Comparison of ENCODE assay signal across 21 cellular contexts in genomic region chr6:39211183-39211582, GRCh38. TPM values are rescaled to one million over a fixed set of nuclear protein-coding genes. Genes with fewer than 3 reads are reported as not detected.
DNase-seq lines count a peak whose midpoint lies in the region; ATAC-seq, FAIRE-seq and TF ChIP-seq lines count a peak whose summit lies in the region.
"Had no signal": no experiment of that assay in that cellular context is flagged by ENCODE, and none has a peak within 500 bp of the region (broad histone marks: within the 10 kb centered on the region; RNA-seq: fewer than 3 reads in every experiment).

No MANE protein-coding gene starts in this region.

- H3K9me3 ChIP-seq in liver (ENCODE audit: control insufficient read depth in 4 of 4, low read length in 3 of 4), result no peaks in the 10 kb centered on the region
- no peaks in the 10 kb centered on the region for H3K9me3 ChIP-seq in HepG2 (ENCODE audit: low read length)
- no peaks in the 10 kb centered on the region for H3K9me3 ChIP-seq in H1 (ENCODE audit: insufficient read depth in 2 of 2, low read depth in 1 of 2, low read length in 1 of 2)
- H3K9me3 ChIP-seq: BE2C had no signal

- H3K4me3 ChIP-seq in liver (ENCODE audit: low read depth in 1 of 3, low read length in 3 of 3) (no peak overlapping the region), HepG2 (replicated peaks in 1 of 3; ENCODE audit: insufficient read depth in 1 of 3, low read depth in 2 of 3, low read length in 3 of 3) (no peak overlapping the region), H1 (ENCODE audit: extremely low read depth in 1 of 4, insufficient read depth in 2 of 4, low read depth in 3 of 4, low read length in 4 of 4) (no peak overlapping the region)
- H3K4me3 ChIP-seq: K562 had no signal

- DNase-seq in HepG2 (ENCODE audit: low spot score) (no peak), H1 (ENCODE audit: low read depth in 1 of 2, low spot score in 2 of 2) (no peak), type B pancreatic cell (ENCODE audit: extremely low spot score, unreplicated experiment) (no peak), head of caudate nucleus (no peak), CD1c-positive myeloid dendritic cell (ENCODE audit: extremely low spot score) (no peak)
- DNase-seq in activated CD8-positive, alpha-beta memory T cell treated with anti-CD3 and anti-CD28 coated beads for 24 hours, result no peak
- DNase-seq: BE2C; CD8-positive, alpha-beta T cell; NCI-H1105 treated with DMSO at 0.1 percent for 48 hours; NCI-H1694 treated with DMSO at 0.1 percent for 48 hours; NCI-H2107; NCI-H510A treated with DMSO at 0.1 percent for 48 hours; NCI-H774; Right ventricle myocardium superior had no signal

- H3K36me3 Mint-ChIP-seq in nephron (ENCODE audit: low read depth), result no peaks in the 10 kb centered on the region
- H3K36me3 Mint-ChIP-seq in type B pancreatic cell, result peaks cover 4% of the 10 kb centered on the region
- H3K36me3 Mint-ChIP-seq: CD8-positive, alpha-beta T cell had no signal

- no peak overlapping the region for H4K5ac ChIP-seq in H1 (ENCODE audit: insufficient read length, low read depth, low read length)

- H3K27ac ChIP-seq in liver (ENCODE audit: low read depth in 1 of 2, low read length in 2 of 2), result peak overlapping the region; percentile 23 to 69
- H3K27ac ChIP-seq in HepG2 (ENCODE audit: extremely low read length, insufficient read depth, low read length), result no peak overlapping the region
- no peak overlapping the region for H3K27ac ChIP-seq in H1 (ENCODE audit: low read depth, low read length)

- TF ChIP-seq CTCF in liver (IDR thresholded peaks at IDR 0.05; ENCODE audit: low read depth, low read length, missing input control), result no peak
- TF ChIP-seq CTCF in HepG2 (CRISPR knock-in tag; IDR thresholded peaks at IDR 0.05), result no peak
- TF ChIP-seq CTCF in H1 (IDR thresholded peaks at IDR 0.05; ENCODE audit: control extremely low read depth in 1 of 3, insufficient read depth in 1 of 3, low read depth in 1 of 3, low read length in 3 of 3), result no peak
- no peak for TF ChIP-seq CTCF in nephron (IDR thresholded peaks at IDR 0.05; ENCODE audit: unreplicated experiment in 3 of 3)
- no peak for TF ChIP-seq CTCF in type B pancreatic cell (conservative IDR thresholded peaks at IDR 0.05)

- H4K91ac ChIP-seq in H1 (replicated peaks; ENCODE audit: insufficient read length, low read length), result no peak overlapping the region

- no peaks in the 10 kb centered on the region for H3K36me3 ChIP-seq in liver (ENCODE audit: control insufficient read depth in 4 of 4, insufficient read depth in 3 of 4, low read depth in 1 of 4, low read length in 3 of 4)
- H3K36me3 ChIP-seq in HepG2 (replicated peaks in 1 of 2; ENCODE audit: control insufficient read depth in 1 of 2, insufficient read depth in 2 of 2, low read length in 2 of 2), result no peaks in the 10 kb centered on the region
- H3K36me3 ChIP-seq in H1 (ENCODE audit: control insufficient read depth in 2 of 4, insufficient read depth in 4 of 4, low read length in 3 of 4), result peaks cover 0 to 10% (median 1%) of the 10 kb centered on the region in 4 experiments; a peak in 2 of 8 replicates
- H3K36me3 ChIP-seq: BE2C had no signal

- H3K79me1 ChIP-seq in H1 (ENCODE audit: low read depth, low read length), result peaks cover 21% of the 10 kb centered on the region

- peaks cover 65% of the 10 kb centered on the region for H3K4me1 Mint-ChIP-seq in nephron
- peaks cover 61% of the 10 kb centered on the region for H3K4me1 Mint-ChIP-seq in type B pancreatic cell (ENCODE audit: unreplicated experiment)

- FAIRE-seq in HepG2 (lab: Jason Lieb, UNC) (no peak), H1 (lab: Jason Lieb, UNC) (no peak)
- FAIRE-seq: A204.1, D721Med had no signal

- H3K14ac ChIP-seq in H1 (ENCODE audit: insufficient read length), result no peak overlapping the region

- 0 out of 2 replicates have a peak overlapping the region, but pooled peaks have one; percentile 37 for H4K8ac ChIP-seq in H1 (ENCODE audit: extremely low read depth, insufficient read depth, low read length)

- no TSS peak for BruUV-seq in HepG2 (replicated peaks; lab: Mats Ljungman, UMichigan)

- H2AFZ ChIP-seq in HepG2 (ENCODE audit: low read length) (no peak overlapping the region), H1 (ENCODE audit: low read length) (no peak overlapping the region)

- TF ChIP-seq EP300 in HepG2 (IDR thresholded peaks at IDR 0.05; ENCODE audit: low read depth in 2 of 2, low read length in 2 of 2) (no peak), HepG2 (CRISPR knock-in tag; IDR thresholded peaks at IDR 0.05; ENCODE audit: borderline replicate concordance) (no peak), H1 (IDR thresholded peaks at IDR 0.05; ENCODE audit: borderline replicate concordance in 1 of 2, low read depth in 2 of 2, low read length in 2 of 2) (no peak)

- no peak overlapping the region for H2BK15ac ChIP-seq in H1 (ENCODE audit: low read length)

- no peak overlapping the region for H3K56ac ChIP-seq in H1 (replicated peaks; ENCODE audit: insufficient read length, low read depth, low read length)

- in situ Hi-C loops in HepG2 (cut with HindIII; ENCODE audit: extremely low pct_ligation_motif_present, low pct_unique_long_range_greater_than_20kb), result no loop called here

- H4K20me1 ChIP-seq in HepG2 (ENCODE audit: insufficient read depth, low read length) (no peaks in the 10 kb centered on the region), H1 (replicated peaks in 1 of 2; ENCODE audit: control insufficient read depth in 1 of 2, insufficient read depth in 2 of 2, low read length in 2 of 2) (peaks cover 36 to 50% of the 10 kb centered on the region in 2 experiments)

- no peak overlapping the region for H2BK12ac ChIP-seq in H1 (ENCODE audit: low read depth, low read length)

- no peak overlapping the region for H3K18ac ChIP-seq in H1 (ENCODE audit: extremely low read depth, low read length)

- H3K9ac ChIP-seq in liver (ENCODE audit: low read depth in 1 of 2, low read length in 2 of 2) (no peak overlapping the region), HepG2 (ENCODE audit: insufficient read depth, low read depth, low read length) (no peak overlapping the region), H1 (replicated peaks in 1 of 4; ENCODE audit: extremely low read depth in 1 of 4, low read depth in 3 of 4, low read length in 3 of 4) (no peak overlapping the region)

- H2AK5ac ChIP-seq in H1 (ENCODE audit: low read depth, low read length), result 0 out of 2 replicates have a peak overlapping the region, but pooled peaks have one; percentile 82

- H3K4ac ChIP-seq in H1 (replicated peaks; ENCODE audit: insufficient read length, low read depth, low read length), result no peak overlapping the region

- intact Hi-C loops in HepG2 (cut with micrococcal nuclease; ENCODE audit: unreplicated experiment) (no loop called here), head of caudate nucleus (cut with DNase I) (no loop called here)

- no peak for ATAC-seq in HepG2
- ATAC-seq: CD8-positive, alpha-beta T cell; HCT116; K562 had no signal

- H3K23me2 ChIP-seq in H1 (ENCODE audit: low read depth, low read length), result no peaks in the 10 kb centered on the region

- H3K4me2 ChIP-seq in HepG2 (ENCODE audit: low read depth, low read length), result no peak overlapping the region
- no peak overlapping the region for H3K4me2 ChIP-seq in H1 (ENCODE audit: insufficient read depth in 1 of 2, low read depth in 2 of 2, low read length in 2 of 2)

- POLR2A ChIA-PET in HepG2 (lab: Yijun Ruan, JAX) (no interaction called here), H1 (lab: Charles Lee; ENCODE audit: partially characterized antibody) (interaction anchor here (1.5 kb wide), 1 partner anchor 18 kb away, joined by 6 read pairs; no protein-coding TSS in a partner anchor)

- no peak overlapping the region; the same call in 1 of the 2 replicates for H2BK5ac ChIP-seq in H1 (ENCODE audit: low read depth, low read length)

- 48% methylated on average over 10 of the region's 10 CpGs for WGBS in liver
- 56% methylated on average over 10 of the region's 10 CpGs for WGBS in HepG2 (ENCODE audit: low lambda C conversion rate)
- WGBS in H1 (ENCODE audit: extremely low coverage in 1 of 2, insufficient coverage in 1 of 2, insufficient read length in 1 of 2, insufficient replicate concordance in 2 of 2, low coverage in 1 of 2, low lambda C conversion rate in 2 of 2, missing lambda C conversion rate in 1 of 2), 2 experiments, result 97% methylated on average over 10 of the region's 10 CpGs; no CpG with 5 or more reads in 1 of the 2 experiments

- H3K9me3 Mint-ChIP-seq in nephron (peaks cover 2% of the 10 kb centered on the region), type B pancreatic cell (no peaks in the 10 kb centered on the region)
- H3K9me3 Mint-ChIP-seq: CD8-positive, alpha-beta T cell had no signal

- CTCF ChIA-PET in HepG2 (lab: Yijun Ruan, JAX; ENCODE audit: low intra/inter-chr PET ratio, low total read pairs) (no interaction called here), H1 (lab: Charles Lee; ENCODE audit: partially characterized antibody) (interaction anchor here (43.3 to 72.8 kb wide), 3 partner anchors 4 to 85 kb away, joined by 836 to 1738 read pairs (median 836); partner anchors contain the start of genes KCNK17 and KCNK5)

- H3K27me3 Mint-ChIP-seq in nephron (ENCODE audit: low read depth) (peaks cover 5% of the 10 kb centered on the region), type B pancreatic cell (peaks cover 3% of the 10 kb centered on the region)

- TF ChIP-seq RAD21 in liver (IDR thresholded peaks at IDR 0.05) (peak; percentile 20 to 28), HepG2 (CRISPR knock-in tag; IDR thresholded peaks at IDR 0.05) (no peak), H1 (IDR thresholded peaks at IDR 0.05 in 1 of 2, conservative IDR thresholded peaks at IDR 0.05 in 1 of 2; ENCODE audit: low read depth in 2 of 2, low read length in 2 of 2) (no peak)

- H3K27ac Mint-ChIP-seq in nephron (peak overlapping the region; percentile 79 to 98 (median 95)), type B pancreatic cell (peak overlapping the region; percentile 43)
- H3K27ac Mint-ChIP-seq: CD8-positive, alpha-beta T cell had no signal

- TF ChIP-seq POLR2A in HepG2 (IDR thresholded peaks at IDR 0.05; ENCODE audit: insufficient read depth in 1 of 2, low read depth in 2 of 2, low read length in 2 of 2) (no peak), H1 (IDR thresholded peaks at IDR 0.05; ENCODE audit: control extremely low read depth in 1 of 2, low read depth in 2 of 2, low read length in 2 of 2) (no peak)

- H2BK20ac ChIP-seq in H1 (ENCODE audit: low read length), result no peak overlapping the region

- H3K4me3 Mint-ChIP-seq in nephron (no peak overlapping the region), type B pancreatic cell (no peak overlapping the region)
- H3K4me3 Mint-ChIP-seq: CD8-positive, alpha-beta T cell had no signal

- H2BK120ac ChIP-seq in H1 (replicated peaks; ENCODE audit: low read depth, low read length), result no peak overlapping the region

- H3K4me1 ChIP-seq in liver (ENCODE audit: control insufficient read depth in 4 of 4, insufficient read depth in 4 of 4, low read length in 3 of 4) (peaks cover 23 to 91% (median 83%) of the 10 kb centered on the region in 4 donors), HepG2 (ENCODE audit: insufficient read depth, low read length) (no peaks in the 10 kb centered on the region), H1 (replicated peaks in 1 of 4; ENCODE audit: control insufficient read depth in 3 of 4, insufficient read depth in 4 of 4, low read length in 3 of 4) (peaks cover 20 to 43% (median 30%) of the 10 kb centered on the region in 4 experiments)
- H3K4me1 ChIP-seq: BE2C had no signal

- H3K23ac ChIP-seq in H1 (ENCODE audit: insufficient read length), result no peak overlapping the region

- H3K79me2 ChIP-seq in HepG2 (ENCODE audit: insufficient read depth, low read length) (no peaks in the 10 kb centered on the region), H1 (ENCODE audit: control insufficient read depth in 1 of 2, insufficient read depth in 2 of 2, low read length in 2 of 2) (peaks cover 13 to 96% of the 10 kb centered on the region in 2 experiments)

- no peaks in the 10 kb centered on the region for H3K27me3 ChIP-seq in liver (ENCODE audit: control insufficient read depth in 4 of 4, insufficient read depth in 4 of 4, low read length in 3 of 4)
- H3K27me3 ChIP-seq in HepG2 (ENCODE audit: control insufficient read depth in 1 of 2, insufficient read depth in 2 of 2, low read length in 2 of 2), result peaks cover 0 to 1% of the 10 kb centered on the region in 2 experiments; a peak in 1 of 5 replicates
- no peaks in the 10 kb centered on the region for H3K27me3 ChIP-seq in H1 (replicated peaks in 1 of 4; ENCODE audit: control insufficient read depth in 3 of 4, extremely low read depth in 1 of 4, insufficient read depth in 3 of 4, low read length in 3 of 4)
- H3K27me3 ChIP-seq: BE2C had no signal

RNA-seq across cellular contexts. Expression of gene KCNK5, which starts 18.1 kb away (rescaled TPM):
- total RNA-seq in liver, result 10 to 100 TPM in 1 of 2 donors, 1 to 10 TPM in 1; 3.7 to 19.1 TPM
- polyA plus RNA-seq in liver, result 1 to 10 TPM; 5.4 to 9.6 TPM
- 0.04 TPM in 1 of 2 replicates, not detected in the other for total RNA-seq in HepG2 (2016; rRNA removed; fragmentation: Illumina TruSeq; extraction: Trizol)
- not detected in 2 replicates for total RNA-seq in HepG2 (2016; cell fraction: cytosol; rRNA removed; fragmentation: Illumina TruSeq; extraction: Trizol; ENCODE audit: low read depth)
- 0.04 TPM in 1 of 2 replicates, not detected in the other for total RNA-seq in HepG2 (2016; cell fraction: insoluble cytoplasmic fraction; rRNA removed; fragmentation: Illumina TruSeq; extraction: Trizol)
- total RNA-seq in HepG2 (2016; cell fraction: membrane; rRNA removed; fragmentation: Illumina TruSeq; extraction: Trizol), result not detected in 2 replicates
- not detected in 2 replicates for total RNA-seq in HepG2 (2016; cell fraction: nucleus; rRNA removed; fragmentation: Illumina TruSeq; extraction: Trizol)
- 0.03 TPM in 1 of 2 replicates, not detected in the other for polyA plus RNA-seq in HepG2 (2011; rRNA removed)
- polyA plus RNA-seq in HepG2 (2011; cell fraction: cytosol; rRNA removed), result 0.01 TPM in 1 of 2 replicates, not detected in the other
- not detected in 2 replicates for polyA plus RNA-seq in HepG2 (2011; cell fraction: nucleus; rRNA removed)
- not detected in 2 replicates for polyA plus RNA-seq in HepG2 (2012)
- not detected in 2 replicates for polyA plus RNA-seq in HepG2 (2016; cell fraction: cytosol; fragmentation: Illumina TruSeq; extraction: Trizol; ENCODE audit: low read depth)
- polyA plus RNA-seq in HepG2 (2016; cell fraction: insoluble cytoplasmic fraction; fragmentation: Illumina TruSeq; extraction: Trizol; ENCODE audit: low read depth), result not detected in 2 replicates
- polyA plus RNA-seq in HepG2 (2016; cell fraction: membrane; fragmentation: Illumina TruSeq; extraction: Trizol; ENCODE audit: low read depth), result not detected in 2 replicates
- polyA plus RNA-seq in HepG2 (2016; cell fraction: nucleus; fragmentation: Illumina TruSeq; extraction: Trizol; ENCODE audit: insufficient read depth, low read depth), result not detected in 2 replicates
- 9.6 TPM in 1 of 2 replicates, not detected in the other for polyA minus RNA-seq in HepG2 (2011; rRNA and poly(A)+ RNA removed; ENCODE audit: low replicate concordance)
- polyA minus RNA-seq in HepG2 (2011; cell fraction: cytosol; rRNA and poly(A)+ RNA removed), result not detected in 2 replicates
- not detected in 2 replicates for polyA minus RNA-seq in HepG2 (2011; cell fraction: nucleus; rRNA and poly(A)+ RNA removed)
- 42.2 and 44.3 TPM in 2 replicates for total RNA-seq in H1 (2021; fragmentation: NEBNext Ultra II Directional; extraction: Animal tissue kit (Norgen Biotek cat#: 25700))
- 20.9 and 29.7 TPM in 2 replicates for polyA plus RNA-seq in H1 (2011; rRNA removed)
- 24.8 TPM for polyA plus RNA-seq in H1 (2011; cell fraction: cytosol; rRNA removed)
- 31.8 TPM for polyA plus RNA-seq in H1 (2011; cell fraction: nucleus; rRNA removed)
- 31.4 to 37.5 TPM (median 35.7 TPM) in 4 replicates for polyA plus RNA-seq in H1 (2012, experiment 1 of 2)
- 37.4 TPM for polyA plus RNA-seq in H1 (2012, experiment 2 of 2)
- 41.6 TPM for polyA plus RNA-seq in H1 (2013, experiment 1 of 2)
- 43.7 TPM for polyA plus RNA-seq in H1 (2013, experiment 2 of 2)
- 35.0 and 38.1 TPM in 2 replicates for polyA minus RNA-seq in H1 (2011; rRNA and poly(A)+ RNA removed)
- polyA minus RNA-seq in H1 (2011; cell fraction: cytosol; rRNA and poly(A)+ RNA removed), result 28.0 TPM
- polyA minus RNA-seq in H1 (2011; cell fraction: nucleus; rRNA and poly(A)+ RNA removed), result 27.0 TPM
- 7.6 and 10.1 TPM in 2 replicates for total RNA-seq in type B pancreatic cell (ENCODE audit: low replicate concordance)
- total RNA-seq: OCI-LY7 had no signal

Comparison
In these comparisons a context has a peak if more than half of its experiments do, and no peak if none do; other contexts are left out.
1. H3K27ac ChIP-seq: peak in liver (2 of 2); none in HepG2 (single experiment) and H1 (single experiment).